Comparison of ENCODE assay signal across 1 cellular context in genomic region chr5:176629853-176630680, GRCh38.
TF ChIP-seq lines count a peak whose summit lies in the region.

Gene EIF4E1B, plus strand, starts transcription at chr5:176630675. Its CDS starts 12,113 bp downstream, at chr5:176642788.
Gene SNCB, minus strand, starts transcription at chr5:176630534. Its CDS starts 880 bp downstream, at chr5:176629654.

TF ChIP-seq in GM12878, 131 proteins besides CTCF, POLR2A, EP300 and RAD21 (continued from another document):
- TF ChIP-seq BCLAF1 (IDR thresholded peaks at IDR 0.05) (no peak), PKNOX1 (IDR thresholded peaks at IDR 0.05) (peak; percentile 93), PBX3 (IDR thresholded peaks at IDR 0.05; ENCODE audit: insufficient replicate concordance, low read depth, low read length) (peak; percentile 90)
